Comparison of ENCODE assay signal across 1 cellular context in genomic region chr2:118772487-118773200, GRCh38.
A peak's percentile ranks its signal among the peaks of the same experiment; 100 is the strongest.
TF ChIP-seq lines count a peak whose summit lies in the region.

No MANE protein-coding gene starts in this region.

TF ChIP-seq in K562, 482 proteins besides CTCF, POLR2A, EP300 and RAD21 (continued from another document):
- TF ChIP-seq ZHX1 (conservative IDR thresholded peaks at IDR 0.05; ENCODE audit: low read length) (no peak), ZNF717 (CRISPR knock-in tag; IDR thresholded peaks at IDR 0.05) (no peak), HBP1 (CRISPR knock-in tag; IDR thresholded peaks at IDR 0.05) (no peak), SNIP1 (IDR thresholded peaks at IDR 0.05; ENCODE audit: low read depth) (no peak), POLR2H (tag; IDR thresholded peaks at IDR 0.05; ENCODE audit: low read depth) (no peak), BHLHE40 (IDR thresholded peaks at IDR 0.05; ENCODE audit: low read length) (0 out of 2 replicates have a peak, but pooled peaks have one; percentile 13), TAF15 (IDR thresholded peaks at IDR 0.05; ENCODE audit: low read depth, low read length) (no peak), ZNF707 (CRISPR knock-in tag; conservative IDR thresholded peaks at IDR 0.05) (no peak), USF2 (CRISPR knock-in tag; IDR thresholded peaks at IDR 0.05) (0 out of 2 replicates have a peak, but pooled peaks have one; percentile 8)
- TF ChIP-seq, protein P1, sequence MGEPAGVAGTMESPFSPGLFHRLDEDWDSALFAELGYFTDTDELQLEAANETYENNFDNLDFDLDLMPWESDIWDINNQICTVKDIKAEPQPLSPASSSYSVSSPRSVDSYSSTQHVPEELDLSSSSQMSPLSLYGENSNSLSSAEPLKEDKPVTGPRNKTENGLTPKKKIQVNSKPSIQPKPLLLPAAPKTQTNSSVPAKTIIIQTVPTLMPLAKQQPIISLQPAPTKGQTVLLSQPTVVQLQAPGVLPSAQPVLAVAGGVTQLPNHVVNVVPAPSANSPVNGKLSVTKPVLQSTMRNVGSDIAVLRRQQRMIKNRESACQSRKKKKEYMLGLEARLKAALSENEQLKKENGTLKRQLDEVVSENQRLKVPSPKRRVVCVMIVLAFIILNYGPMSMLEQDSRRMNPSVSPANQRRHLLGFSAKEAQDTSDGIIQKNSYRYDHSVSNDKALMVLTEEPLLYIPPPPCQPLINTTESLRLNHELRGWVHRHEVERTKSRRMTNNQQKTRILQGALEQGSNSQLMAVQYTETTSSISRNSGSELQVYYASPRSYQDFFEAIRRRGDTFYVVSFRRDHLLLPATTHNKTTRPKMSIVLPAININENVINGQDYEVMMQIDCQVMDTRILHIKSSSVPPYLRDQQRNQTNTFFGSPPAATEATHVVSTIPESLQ (CRISPR knock-in tag; IDR thresholded peaks at IDR 0.05) = 0 out of 2 replicates have a peak, but pooled peaks have one; percentile 29
- TF ChIP-seq, protein P2, sequence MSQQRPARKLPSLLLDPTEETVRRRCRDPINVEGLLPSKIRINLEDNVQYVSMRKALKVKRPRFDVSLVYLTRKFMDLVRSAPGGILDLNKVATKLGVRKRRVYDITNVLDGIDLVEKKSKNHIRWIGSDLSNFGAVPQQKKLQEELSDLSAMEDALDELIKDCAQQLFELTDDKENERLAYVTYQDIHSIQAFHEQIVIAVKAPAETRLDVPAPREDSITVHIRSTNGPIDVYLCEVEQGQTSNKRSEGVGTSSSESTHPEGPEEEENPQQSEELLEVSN (IDR thresholded peaks at IDR 0.05; ENCODE audit: borderline replicate concordance in 1 of 2, extremely low read depth in 1 of 2, insufficient read depth in 1 of 2, insufficient read length in 1 of 2, low read depth in 1 of 2, low read length in 1 of 2, poor library complexity in 1 of 2, severe bottlenecking in 1 of 2) = peak; percentile 29 to 61
